12 cellular contexts compared by ENCODE assay signal in genomic region chr7:100613447-100614185, GRCh38. TPM values are rescaled to one million over a fixed set of nuclear protein-coding genes. Genes with fewer than 3 reads are reported as not detected.
DNase-seq lines count a peak whose midpoint lies in the region; ATAC-seq, FAIRE-seq and TF ChIP-seq lines count a peak whose summit lies in the region.
"Had no signal": no experiment of that assay in that cellular context is flagged by ENCODE, and none has a peak within 500 bp of the region (broad histone marks: within the 10 kb centered on the region; RNA-seq: fewer than 3 reads in every experiment).

No MANE protein-coding gene starts in this region.

- POLR2A ChIA-PET in HepG2 (lab: Yijun Ruan, JAX), result interaction anchor here (0.6 to 3.7 kb wide), 12 partner anchors 8 to 214 kb away, joined by 3 to 61 read pairs (median 10); partner anchors contain the start of genes EPHB4, FBXO24, GNB2 and LRCH4

- H4K20me1 ChIP-seq in HepG2 (ENCODE audit: insufficient read depth, low read length), result no peaks in the 10 kb centered on the region

- peaks cover 3% of the 10 kb centered on the region for H3K36me3 Mint-ChIP-seq in activated naive CD8-positive, alpha-beta T cell
- peaks cover 8% of the 10 kb centered on the region for H3K36me3 Mint-ChIP-seq in mesothelial cell of epicardium

- no peak for TF ChIP-seq POLR2A in HepG2 (IDR thresholded peaks at IDR 0.05; ENCODE audit: insufficient read depth in 1 of 2, low read depth in 2 of 2, low read length in 2 of 2)
- no peak for TF ChIP-seq POLR2A in right lobe of liver (IDR thresholded peaks at IDR 0.05)

- 95% methylated on average over 13 of the region's 13 CpGs for WGBS in HepG2 (ENCODE audit: low lambda C conversion rate)
- 85% methylated on average over 8 of the region's 13 CpGs for WGBS in right lobe of liver (ENCODE audit: insufficient coverage, low coverage, low lambda C conversion rate, missing lambda C conversion rate)

- H3K79me2 ChIP-seq in HepG2 (ENCODE audit: insufficient read depth, low read length), result no peaks in the 10 kb centered on the region
- H3K79me2 ChIP-seq: parathyroid adenoma had no signal

- TF ChIP-seq EP300 in HepG2 (IDR thresholded peaks at IDR 0.05; ENCODE audit: low read depth in 2 of 2, low read length in 2 of 2) (no peak), HepG2 (CRISPR knock-in tag; IDR thresholded peaks at IDR 0.05; ENCODE audit: borderline replicate concordance) (no peak)

- ATAC-seq in HepG2 (no peak), right lobe of liver (no peak), GM21576 (IDR thresholded peaks at IDR 0.05; ENCODE audit: unreplicated experiment) (no peak), HG03097 (IDR thresholded peaks at IDR 0.05; ENCODE audit: low FRiP score, unreplicated experiment) (no peak)

- H3K36me3 ChIP-seq in HepG2 (replicated peaks in 1 of 2; ENCODE audit: control insufficient read depth in 1 of 2, insufficient read depth in 2 of 2, low read length in 2 of 2) (no peaks in the 10 kb centered on the region), right lobe of liver (no peaks in the 10 kb centered on the region)

- intact Hi-C loops in HepG2 (cut with micrococcal nuclease; ENCODE audit: unreplicated experiment), result loop anchor here (5.0 kb wide), 1 partner anchor 79 kb away; the partner anchor contains the start of gene GIGYF1
- intact Hi-C loops in right lobe of liver (cut with DNase I), result no loop called here

- H2AFZ ChIP-seq in HepG2 (ENCODE audit: low read length), result no peak overlapping the region

- H3K4me1 Mint-ChIP-seq in activated naive CD8-positive, alpha-beta T cell (ENCODE audit: low read depth), result peaks cover 21% of the 10 kb centered on the region
- peaks cover 5% of the 10 kb centered on the region for H3K4me1 Mint-ChIP-seq in mesothelial cell of epicardium

- no TSS peak for BruUV-seq in HepG2 (replicated peaks; lab: Mats Ljungman, UMichigan)

- peak overlapping the region; percentile 73 for H3K27ac Mint-ChIP-seq in activated naive CD8-positive, alpha-beta T cell
- no peak overlapping the region for H3K27ac Mint-ChIP-seq in mesothelial cell of epicardium

- no peak overlapping the region for H3K27ac ChIP-seq in HepG2 (ENCODE audit: extremely low read length, insufficient read depth, low read length)
- H3K27ac ChIP-seq in right lobe of liver, result peak overlapping the region in 1 of 3 donors; percentile 94

- H3K4me1 ChIP-seq in HepG2 (ENCODE audit: insufficient read depth, low read length), result peaks cover 29% of the 10 kb centered on the region
- H3K4me1 ChIP-seq in right lobe of liver, result peaks cover 0 to 12% (median 0%) of the 10 kb centered on the region in 4 donors

- H3K9me3 Mint-ChIP-seq in activated naive CD8-positive, alpha-beta T cell (ENCODE audit: low read depth), result no peaks in the 10 kb centered on the region
- H3K9me3 Mint-ChIP-seq in mesothelial cell of epicardium, result no peaks in the 10 kb centered on the region

- FAIRE-seq in HepG2 (lab: Jason Lieb, UNC), result no peak
- FAIRE-seq: endometrium, TTC549 had no signal

- H3K4me3 ChIP-seq in HepG2 (replicated peaks in 1 of 3; ENCODE audit: insufficient read depth in 1 of 3, low read depth in 2 of 3, low read length in 3 of 3) (peak overlapping the region in 2 of 3 experiments; percentile 77 to 81; a peak in 4 of 6 replicates), right lobe of liver (peak overlapping the region in 1 of 3 donors; percentile 68)

- H3K27me3 ChIP-seq in HepG2 (ENCODE audit: control insufficient read depth in 1 of 2, insufficient read depth in 2 of 2, low read length in 2 of 2) (no peaks in the 10 kb centered on the region), right lobe of liver (no peaks in the 10 kb centered on the region)

- peak overlapping the region; percentile 79; the same call in 1 of the 2 replicates for H3K9ac ChIP-seq in HepG2 (ENCODE audit: insufficient read depth, low read depth, low read length)

- peak overlapping the region; percentile 85 for H3K4me3 Mint-ChIP-seq in activated naive CD8-positive, alpha-beta T cell
- H3K4me3 Mint-ChIP-seq in mesothelial cell of epicardium, result peak overlapping the region; percentile 99

- no peaks in the 10 kb centered on the region for H3K27me3 Mint-ChIP-seq in activated naive CD8-positive, alpha-beta T cell
- H3K27me3 Mint-ChIP-seq in mesothelial cell of epicardium (ENCODE audit: low read depth), result no peaks in the 10 kb centered on the region

- peak overlapping the region; percentile 95 for H3K4me2 ChIP-seq in HepG2 (ENCODE audit: low read depth, low read length)

- DNase-seq in HepG2 (ENCODE audit: low spot score) (no peak), right lobe of liver (no peak), mesothelial cell of epicardium (ENCODE audit: low spot score in 2 of 2, unreplicated experiment in 2 of 2) (no peak), DMS79 (lab: John Stamatoyannopoulos, UW) (no peak), COR-L47 (lab: John Stamatoyannopoulos, UW) (no peak)
- DNase-seq: DMS79 treated with DMSO at 0.1 percent for 48 hours had no signal

- TF ChIP-seq CTCF in HepG2 (CRISPR knock-in tag; IDR thresholded peaks at IDR 0.05) (no peak), right lobe of liver (IDR thresholded peaks at IDR 0.05) (no peak), mesothelial cell of epicardium (IDR thresholded peaks at IDR 0.05; ENCODE audit: unreplicated experiment) (no peak)

- CTCF ChIA-PET in HepG2 (lab: Yijun Ruan, JAX; ENCODE audit: low intra/inter-chr PET ratio, low total read pairs), result no interaction called here

- no peaks in the 10 kb centered on the region for H3K9me3 ChIP-seq in HepG2 (ENCODE audit: low read length)
- H3K9me3 ChIP-seq in right lobe of liver, result no peaks in the 10 kb centered on the region

- in situ Hi-C loops in HepG2 (cut with HindIII; ENCODE audit: extremely low pct_ligation_motif_present, low pct_unique_long_range_greater_than_20kb), result loop anchor here (5.0 kb wide), 1 partner anchor 79 kb away; the partner anchor contains the start of gene GIGYF1

- no peak for TF ChIP-seq RAD21 in HepG2 (CRISPR knock-in tag; IDR thresholded peaks at IDR 0.05)

RNA-seq across cellular contexts. Expression of gene MOSPD3, which starts 1.3 kb away (rescaled TPM):
- total RNA-seq in HepG2 (2016; rRNA removed; fragmentation: Illumina TruSeq; extraction: Trizol) (6.1 and 7.6 TPM in 2 replicates), right lobe of liver (10 to 100 TPM in 5 of 6 experiments, 1 to 10 TPM in 1; 8.6 to 19.3 (median 13.9) TPM), mesothelial cell of epicardium (22.5 to 25.9 TPM (median 24.7 TPM) in 3 replicates)
- 12.3 and 20.4 TPM in 2 replicates for total RNA-seq in HepG2 (2016; cell fraction: cytosol; rRNA removed; fragmentation: Illumina TruSeq; extraction: Trizol; ENCODE audit: low read depth)
- total RNA-seq in HepG2 (2016; cell fraction: insoluble cytoplasmic fraction; rRNA removed; fragmentation: Illumina TruSeq; extraction: Trizol), result 4.0 and 7.0 TPM in 2 replicates
- 15.9 and 22.1 TPM in 2 replicates for total RNA-seq in HepG2 (2016; cell fraction: membrane; rRNA removed; fragmentation: Illumina TruSeq; extraction: Trizol)
- 4.2 and 6.2 TPM in 2 replicates for total RNA-seq in HepG2 (2016; cell fraction: nucleus; rRNA removed; fragmentation: Illumina TruSeq; extraction: Trizol)
- polyA plus RNA-seq in HepG2 (2011; rRNA removed), result 8.6 and 8.8 TPM in 2 replicates
- polyA plus RNA-seq in HepG2 (2011; cell fraction: cytosol; rRNA removed), result 3.9 and 6.3 TPM in 2 replicates
- 21.4 and 23.3 TPM in 2 replicates for polyA plus RNA-seq in HepG2 (2011; cell fraction: nucleus; rRNA removed)
- 7.9 and 11.0 TPM in 2 replicates for polyA plus RNA-seq in HepG2 (2012)
- polyA plus RNA-seq in HepG2 (2016; cell fraction: cytosol; fragmentation: Illumina TruSeq; extraction: Trizol; ENCODE audit: low read depth), result 45.9 and 64.3 TPM in 2 replicates
- 15.6 and 23.4 TPM in 2 replicates for polyA plus RNA-seq in HepG2 (2016; cell fraction: insoluble cytoplasmic fraction; fragmentation: Illumina TruSeq; extraction: Trizol; ENCODE audit: low read depth)
- 47.5 and 59.2 TPM in 2 replicates for polyA plus RNA-seq in HepG2 (2016; cell fraction: membrane; fragmentation: Illumina TruSeq; extraction: Trizol; ENCODE audit: low read depth)
- 17.4 and 18.3 TPM in 2 replicates for polyA plus RNA-seq in HepG2 (2016; cell fraction: nucleus; fragmentation: Illumina TruSeq; extraction: Trizol; ENCODE audit: insufficient read depth, low read depth)
- 3.9 and 4.7 TPM in 2 replicates for polyA minus RNA-seq in HepG2 (2011; rRNA and poly(A)+ RNA removed; ENCODE audit: low replicate concordance)
- 1.7 and 2.4 TPM in 2 replicates for polyA minus RNA-seq in HepG2 (2011; cell fraction: cytosol; rRNA and poly(A)+ RNA removed)
- polyA minus RNA-seq in HepG2 (2011; cell fraction: nucleus; rRNA and poly(A)+ RNA removed), result 4.5 and 5.2 TPM in 2 replicates

RNA-seq across cellular contexts. Expression of gene PCOLCE, which starts 11.5 kb away (rescaled TPM):
- total RNA-seq in HepG2 (2016; rRNA removed; fragmentation: Illumina TruSeq; extraction: Trizol) (3.9 and 16.0 TPM in 2 replicates), right lobe of liver (10 to 100 TPM; 10.9 to 48.5 (median 23.6) TPM), mesothelial cell of epicardium (461 to 479 TPM (median 479 TPM) in 3 replicates)
- total RNA-seq in HepG2 (2016; cell fraction: cytosol; rRNA removed; fragmentation: Illumina TruSeq; extraction: Trizol; ENCODE audit: low read depth), result 2.1 and 2.3 TPM in 2 replicates
- total RNA-seq in HepG2 (2016; cell fraction: insoluble cytoplasmic fraction; rRNA removed; fragmentation: Illumina TruSeq; extraction: Trizol), result 3.3 and 18.3 TPM in 2 replicates
- total RNA-seq in HepG2 (2016; cell fraction: membrane; rRNA removed; fragmentation: Illumina TruSeq; extraction: Trizol), result 1.9 and 2.0 TPM in 2 replicates
- 20.4 and 23.8 TPM in 2 replicates for total RNA-seq in HepG2 (2016; cell fraction: nucleus; rRNA removed; fragmentation: Illumina TruSeq; extraction: Trizol)
- polyA plus RNA-seq in HepG2 (2011; rRNA removed), result 5.3 and 6.9 TPM in 2 replicates
- 3.1 and 3.4 TPM in 2 replicates for polyA plus RNA-seq in HepG2 (2011; cell fraction: cytosol; rRNA removed)
- 62.1 and 64.1 TPM in 2 replicates for polyA plus RNA-seq in HepG2 (2011; cell fraction: nucleus; rRNA removed)
- polyA plus RNA-seq in HepG2 (2012), result 15.6 and 28.9 TPM in 2 replicates
- 3.5 and 3.8 TPM in 2 replicates for polyA plus RNA-seq in HepG2 (2016; cell fraction: cytosol; fragmentation: Illumina TruSeq; extraction: Trizol; ENCODE audit: low read depth)
- polyA plus RNA-seq in HepG2 (2016; cell fraction: insoluble cytoplasmic fraction; fragmentation: Illumina TruSeq; extraction: Trizol; ENCODE audit: low read depth), result 6.3 and 9.1 TPM in 2 replicates
- polyA plus RNA-seq in HepG2 (2016; cell fraction: membrane; fragmentation: Illumina TruSeq; extraction: Trizol; ENCODE audit: low read depth), result 3.4 and 3.6 TPM in 2 replicates
- polyA plus RNA-seq in HepG2 (2016; cell fraction: nucleus; fragmentation: Illumina TruSeq; extraction: Trizol; ENCODE audit: insufficient read depth, low read depth), result 81.2 and 84.3 TPM in 2 replicates
- polyA minus RNA-seq in HepG2 (2011; rRNA and poly(A)+ RNA removed; ENCODE audit: low replicate concordance), result 1.7 and 2.2 TPM in 2 replicates
- 3.4 and 4.9 TPM in 2 replicates for polyA minus RNA-seq in HepG2 (2011; cell fraction: cytosol; rRNA and poly(A)+ RNA removed)
- 7.1 and 9.0 TPM in 2 replicates for polyA minus RNA-seq in HepG2 (2011; cell fraction: nucleus; rRNA and poly(A)+ RNA removed)

RNA-seq across cellular contexts. Expression of gene FBXO24, which starts 27.5 kb away (rescaled TPM):
- total RNA-seq in HepG2 (2016; rRNA removed; fragmentation: Illumina TruSeq; extraction: Trizol) (0.13 and 0.20 TPM in 2 replicates), right lobe of liver (1 to 10 TPM in 1 of 6 experiments, under 1 TPM in 5; 0.25 to 1.0 (median 0.45) TPM), mesothelial cell of epicardium (0.54 to 0.93 TPM (median 0.64 TPM) in 3 replicates)
- total RNA-seq in HepG2 (2016; cell fraction: cytosol; rRNA removed; fragmentation: Illumina TruSeq; extraction: Trizol; ENCODE audit: low read depth), result 0.18 and 0.61 TPM in 2 replicates
- total RNA-seq in HepG2 (2016; cell fraction: insoluble cytoplasmic fraction; rRNA removed; fragmentation: Illumina TruSeq; extraction: Trizol), result 0.24 TPM in 1 of 2 replicates, not detected in the other
- 0.12 and 0.21 TPM in 2 replicates for total RNA-seq in HepG2 (2016; cell fraction: membrane; rRNA removed; fragmentation: Illumina TruSeq; extraction: Trizol)
- total RNA-seq in HepG2 (2016; cell fraction: nucleus; rRNA removed; fragmentation: Illumina TruSeq; extraction: Trizol), result 0.56 TPM in 1 of 2 replicates, not detected in the other
- polyA plus RNA-seq in HepG2 (2011; rRNA removed), result 0.31 and 0.55 TPM in 2 replicates
- 0.31 and 0.32 TPM in 2 replicates for polyA plus RNA-seq in HepG2 (2011; cell fraction: cytosol; rRNA removed)
- polyA plus RNA-seq in HepG2 (2011; cell fraction: nucleus; rRNA removed), result 2.0 and 2.1 TPM in 2 replicates
- polyA plus RNA-seq in HepG2 (2012), result 0.15 and 0.31 TPM in 2 replicates
- 0.08 and 0.10 TPM in 2 replicates for polyA plus RNA-seq in HepG2 (2016; cell fraction: cytosol; fragmentation: Illumina TruSeq; extraction: Trizol; ENCODE audit: low read depth)
- 0.21 and 0.26 TPM in 2 replicates for polyA plus RNA-seq in HepG2 (2016; cell fraction: insoluble cytoplasmic fraction; fragmentation: Illumina TruSeq; extraction: Trizol; ENCODE audit: low read depth)
- 0.14 and 0.22 TPM in 2 replicates for polyA plus RNA-seq in HepG2 (2016; cell fraction: membrane; fragmentation: Illumina TruSeq; extraction: Trizol; ENCODE audit: low read depth)
- polyA plus RNA-seq in HepG2 (2016; cell fraction: nucleus; fragmentation: Illumina TruSeq; extraction: Trizol; ENCODE audit: insufficient read depth, low read depth), result 0.38 and 0.51 TPM in 2 replicates
- 0.80 and 0.94 TPM in 2 replicates for polyA minus RNA-seq in HepG2 (2011; rRNA and poly(A)+ RNA removed; ENCODE audit: low replicate concordance)
- not detected in 2 replicates for polyA minus RNA-seq in HepG2 (2011; cell fraction: cytosol; rRNA and poly(A)+ RNA removed)
- polyA minus RNA-seq in HepG2 (2011; cell fraction: nucleus; rRNA and poly(A)+ RNA removed), result 0.26 and 0.50 TPM in 2 replicates

RNA-seq across cellular contexts. Expression of gene LRCH4, which starts 27.7 kb away (rescaled TPM):
- total RNA-seq in HepG2 (2016; rRNA removed; fragmentation: Illumina TruSeq; extraction: Trizol), result 2.9 and 7.0 TPM in 2 replicates
- total RNA-seq in HepG2 (2016; cell fraction: cytosol; rRNA removed; fragmentation: Illumina TruSeq; extraction: Trizol; ENCODE audit: low read depth), result 10.0 and 10.9 TPM in 2 replicates
- total RNA-seq in HepG2 (2016; cell fraction: insoluble cytoplasmic fraction; rRNA removed; fragmentation: Illumina TruSeq; extraction: Trizol), result 3.0 and 6.9 TPM in 2 replicates
- 2.9 and 3.8 TPM in 2 replicates for total RNA-seq in HepG2 (2016; cell fraction: membrane; rRNA removed; fragmentation: Illumina TruSeq; extraction: Trizol)
- total RNA-seq in HepG2 (2016; cell fraction: nucleus; rRNA removed; fragmentation: Illumina TruSeq; extraction: Trizol), result 9.9 and 11.5 TPM in 2 replicates
- 9.3 and 11.1 TPM in 2 replicates for polyA plus RNA-seq in HepG2 (2011; rRNA removed)
- 1.9 and 2.9 TPM in 2 replicates for polyA plus RNA-seq in HepG2 (2011; cell fraction: cytosol; rRNA removed)
- polyA plus RNA-seq in HepG2 (2011; cell fraction: nucleus; rRNA removed), result 106 and 117 TPM in 2 replicates
- polyA plus RNA-seq in HepG2 (2012), result 10.1 and 13.5 TPM in 2 replicates
- 1.1 and 1.2 TPM in 2 replicates for polyA plus RNA-seq in HepG2 (2016; cell fraction: cytosol; fragmentation: Illumina TruSeq; extraction: Trizol; ENCODE audit: low read depth)
- polyA plus RNA-seq in HepG2 (2016; cell fraction: insoluble cytoplasmic fraction; fragmentation: Illumina TruSeq; extraction: Trizol; ENCODE audit: low read depth), result 5.9 and 7.3 TPM in 2 replicates
- 1.5 and 2.1 TPM in 2 replicates for polyA plus RNA-seq in HepG2 (2016; cell fraction: membrane; fragmentation: Illumina TruSeq; extraction: Trizol; ENCODE audit: low read depth)
- polyA plus RNA-seq in HepG2 (2016; cell fraction: nucleus; fragmentation: Illumina TruSeq; extraction: Trizol; ENCODE audit: insufficient read depth, low read depth), result 38.5 and 39.0 TPM in 2 replicates
- polyA minus RNA-seq in HepG2 (2011; rRNA and poly(A)+ RNA removed; ENCODE audit: low replicate concordance), result 11.4 and 13.8 TPM in 2 replicates
- polyA minus RNA-seq in HepG2 (2011; cell fraction: cytosol; rRNA and poly(A)+ RNA removed), result 8.0 and 17.6 TPM in 2 replicates
- 25.9 and 27.4 TPM in 2 replicates for polyA minus RNA-seq in HepG2 (2011; cell fraction: nucleus; rRNA and poly(A)+ RNA removed)
- 10 to 100 TPM; 19.5 to 39.1 (median 24.7) TPM for total RNA-seq in right lobe of liver
- 117 to 128 TPM (median 127 TPM) in 3 replicates for total RNA-seq in mesothelial cell of epicardium

RNA-seq across cellular contexts. Expression of gene TFR2, which starts 27.7 kb away (rescaled TPM):
- 12.5 and 36.9 TPM in 2 replicates for total RNA-seq in HepG2 (2016; rRNA removed; fragmentation: Illumina TruSeq; extraction: Trizol)
- total RNA-seq in HepG2 (2016; cell fraction: cytosol; rRNA removed; fragmentation: Illumina TruSeq; extraction: Trizol; ENCODE audit: low read depth), result 3.4 and 5.6 TPM in 2 replicates
- total RNA-seq in HepG2 (2016; cell fraction: insoluble cytoplasmic fraction; rRNA removed; fragmentation: Illumina TruSeq; extraction: Trizol), result 10.1 and 35.7 TPM in 2 replicates
- total RNA-seq in HepG2 (2016; cell fraction: membrane; rRNA removed; fragmentation: Illumina TruSeq; extraction: Trizol), result 8.2 and 10.4 TPM in 2 replicates
- 34.2 and 34.9 TPM in 2 replicates for total RNA-seq in HepG2 (2016; cell fraction: nucleus; rRNA removed; fragmentation: Illumina TruSeq; extraction: Trizol)
- 64.2 and 122 TPM in 2 replicates for polyA plus RNA-seq in HepG2 (2011; rRNA removed)
- 55.9 and 57.8 TPM in 2 replicates for polyA plus RNA-seq in HepG2 (2011; cell fraction: cytosol; rRNA removed)
- 182 and 193 TPM in 2 replicates for polyA plus RNA-seq in HepG2 (2011; cell fraction: nucleus; rRNA removed)
- polyA plus RNA-seq in HepG2 (2012), result 111 and 151 TPM in 2 replicates
- 4.2 and 4.6 TPM in 2 replicates for polyA plus RNA-seq in HepG2 (2016; cell fraction: cytosol; fragmentation: Illumina TruSeq; extraction: Trizol; ENCODE audit: low read depth)
- polyA plus RNA-seq in HepG2 (2016; cell fraction: insoluble cytoplasmic fraction; fragmentation: Illumina TruSeq; extraction: Trizol; ENCODE audit: low read depth), result 11.4 and 13.6 TPM in 2 replicates
- polyA plus RNA-seq in HepG2 (2016; cell fraction: membrane; fragmentation: Illumina TruSeq; extraction: Trizol; ENCODE audit: low read depth), result 6.6 and 6.9 TPM in 2 replicates
- polyA plus RNA-seq in HepG2 (2016; cell fraction: nucleus; fragmentation: Illumina TruSeq; extraction: Trizol; ENCODE audit: insufficient read depth, low read depth), result 79.8 and 81.7 TPM in 2 replicates
- polyA minus RNA-seq in HepG2 (2011; rRNA and poly(A)+ RNA removed; ENCODE audit: low replicate concordance), result 17.0 and 39.6 TPM in 2 replicates
- 14.2 and 31.8 TPM in 2 replicates for polyA minus RNA-seq in HepG2 (2011; cell fraction: cytosol; rRNA and poly(A)+ RNA removed)
- polyA minus RNA-seq in HepG2 (2011; cell fraction: nucleus; rRNA and poly(A)+ RNA removed), result 27.4 and 31.8 TPM in 2 replicates
- 100 to 1,000 TPM; 413 to 669 (median 501) TPM for total RNA-seq in right lobe of liver
- total RNA-seq in mesothelial cell of epicardium, result 0.38 to 0.69 TPM (median 0.54 TPM) in 3 replicates
